ENCODE assay signal across 12 cellular contexts in the genomic region with DNA sequence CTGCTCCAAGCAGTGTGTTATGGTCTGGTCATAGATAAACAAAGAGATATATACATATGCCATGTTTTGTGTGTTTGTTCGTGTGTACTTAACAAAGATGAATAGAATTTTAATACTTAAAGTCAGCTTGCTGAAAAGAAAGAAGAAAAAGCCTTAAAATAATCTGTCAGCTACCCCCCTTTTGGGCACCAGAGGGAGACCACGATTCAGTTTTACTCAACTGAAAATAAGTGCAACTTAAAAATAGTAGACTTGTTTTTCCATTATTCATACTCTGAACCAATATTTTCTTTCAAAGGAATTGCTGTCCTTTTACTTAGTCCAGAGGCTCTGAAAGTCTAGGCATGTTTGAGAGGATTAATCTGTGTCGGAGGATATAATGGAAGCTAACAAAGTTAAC.
DNase-seq lines count a peak whose midpoint lies in the region; ATAC-seq and TF ChIP-seq lines count a peak whose summit lies in the region.
"Had no signal": no experiment of that assay in that cellular context is flagged by ENCODE, and none has a peak within 500 bp of the region (broad histone marks: within the 10 kb centered on the region; RNA-seq: fewer than 3 reads in every experiment).

No MANE protein-coding gene starts in this region.

- TF ChIP-seq CTCF in astrocyte of the spinal cord (IDR thresholded peaks at IDR 0.05; ENCODE audit: low read depth, low read length) (peak; percentile 20), osteoblast (IDR thresholded peaks at IDR 0.05; ENCODE audit: extremely low read depth, low read depth, low read length) (peak; percentile 26)

- H3K9ac ChIP-seq in Karpas-422 (ENCODE audit: low read length) = no peak overlapping the region

- no peaks in the 10 kb centered on the region for H3K9me3 ChIP-seq in Karpas-422 (ENCODE audit: low read length)
- no peaks in the 10 kb centered on the region for H3K9me3 ChIP-seq in osteoblast (ENCODE audit: low read depth, low read length)
- H3K9me3 ChIP-seq: suprapubic skin had no signal

- H3K36me3 ChIP-seq in Karpas-422 (ENCODE audit: insufficient read depth, low read length) = no peaks in the 10 kb centered on the region
- H3K36me3 ChIP-seq in osteoblast (ENCODE audit: insufficient read depth, low read length) = no peaks in the 10 kb centered on the region
- H3K36me3 ChIP-seq: suprapubic skin had no signal

- H3K79me2 ChIP-seq in Karpas-422 (ENCODE audit: low read length) = no peaks in the 10 kb centered on the region
- no peaks in the 10 kb centered on the region for H3K79me2 ChIP-seq in osteoblast (ENCODE audit: insufficient read depth, low read length)

- H2AFZ ChIP-seq in Karpas-422 (ENCODE audit: low read length) (no peak overlapping the region), osteoblast (ENCODE audit: low read length) (no peak overlapping the region)

- no peak overlapping the region for H3K4me2 ChIP-seq in Karpas-422 (ENCODE audit: low read depth, low read length, poor library complexity, severe bottlenecking)
- H3K4me2 ChIP-seq in osteoblast (ENCODE audit: insufficient read depth, low read length) = no peak overlapping the region

- H3K27me3 ChIP-seq in Karpas-422 (ENCODE audit: low read length) (no peaks in the 10 kb centered on the region), osteoblast (ENCODE audit: insufficient read depth, low read length) (no peaks in the 10 kb centered on the region)
- H3K27me3 ChIP-seq: suprapubic skin had no signal

- no peaks in the 10 kb centered on the region for H3K9me2 ChIP-seq in Karpas-422 (replicated peaks; ENCODE audit: insufficient read depth, low read length)

- ATAC-seq in GM18505 (IDR thresholded peaks at IDR 0.05; ENCODE audit: unreplicated experiment) = no peak

- H3K4me1 ChIP-seq in Karpas-422 (ENCODE audit: low read length) (no peaks in the 10 kb centered on the region), osteoblast (ENCODE audit: insufficient read depth, low read length) (no peaks in the 10 kb centered on the region)
- H3K4me1 ChIP-seq: suprapubic skin had no signal

- DNase-seq in NCI-H1417 (lab: John Stamatoyannopoulos, UW) = peak in 2 of 3 experiments; percentile 19 to 59
- no peak for DNase-seq in NCI-H1417 treated with DMSO at 0.1 percent for 48 hours (lab: John Stamatoyannopoulos, UW)
- peak; percentile 51 for DNase-seq in Karpas-422
- no peak for DNase-seq in astrocyte of the spinal cord (ENCODE audit: low read depth, low spot score)
- no peak for DNase-seq in osteoblast (ENCODE audit: insufficient read length, low spot score, missing footprints)
- DNase-seq in AG20443 (ENCODE audit: low spot score) = no peak
- no peak for DNase-seq in NCI-H1694 treated with DMSO at 0.1 percent for 48 hours (lab: John Stamatoyannopoulos, UW)
- DNase-seq: amygdala, GF-D8, islet precursor cell had no signal

- no peaks in the 10 kb centered on the region for H4K20me1 ChIP-seq in Karpas-422 (ENCODE audit: insufficient read depth, low read depth, low read length)
- H4K20me1 ChIP-seq in osteoblast (ENCODE audit: insufficient read depth, low read length) = no peaks in the 10 kb centered on the region

- H3K4me3 ChIP-seq in Karpas-422 (ENCODE audit: low read length) (no peak overlapping the region), astrocyte of the spinal cord (ENCODE audit: low read depth, low read length) (no peak overlapping the region), osteoblast (ENCODE audit: insufficient read depth, low read length) (no peak overlapping the region)
- H3K4me3 ChIP-seq: suprapubic skin had no signal

- in situ Hi-C loops in astrocyte of the spinal cord (cut with HindIII; ENCODE audit: low sequenced_read_pairs) = no loop called here

- TF ChIP-seq POLR2A in GM18505 (IDR thresholded peaks at IDR 0.05; ENCODE audit: borderline replicate concordance, extremely low read depth, insufficient read depth, insufficient read length) = no peak

- H3K27ac ChIP-seq in Karpas-422 (ENCODE audit: low read length) (no peak overlapping the region), osteoblast (ENCODE audit: low read depth, low read length) (no peak overlapping the region)
- H3K27ac ChIP-seq: suprapubic skin had no signal

Comparison
In these comparisons a context has a peak if more than half of its experiments do, and no peak if none do; other contexts are left out.
1. DNase-seq: peak in NCI-H1417 (2 of 3) and Karpas-422 (single experiment); none in NCI-H1417 treated with DMSO at 0.1 percent for 48 hours (single experiment), astrocyte of the spinal cord (single experiment), osteoblast (single experiment), AG20443 (single experiment) and NCI-H1694 treated with DMSO at 0.1 percent for 48 hours (single experiment).